1 cellular context compared by ENCODE assay signal in genomic region chr2:94960751-94961150, GRCh38.
TF ChIP-seq lines count a peak whose summit lies in the region.

No MANE protein-coding gene starts in this region.

TF ChIP-seq in GM23338, 12 proteins besides CTCF, POLR2A, EP300 and RAD21 (continued from another document):
- TF ChIP-seq, protein P1, sequence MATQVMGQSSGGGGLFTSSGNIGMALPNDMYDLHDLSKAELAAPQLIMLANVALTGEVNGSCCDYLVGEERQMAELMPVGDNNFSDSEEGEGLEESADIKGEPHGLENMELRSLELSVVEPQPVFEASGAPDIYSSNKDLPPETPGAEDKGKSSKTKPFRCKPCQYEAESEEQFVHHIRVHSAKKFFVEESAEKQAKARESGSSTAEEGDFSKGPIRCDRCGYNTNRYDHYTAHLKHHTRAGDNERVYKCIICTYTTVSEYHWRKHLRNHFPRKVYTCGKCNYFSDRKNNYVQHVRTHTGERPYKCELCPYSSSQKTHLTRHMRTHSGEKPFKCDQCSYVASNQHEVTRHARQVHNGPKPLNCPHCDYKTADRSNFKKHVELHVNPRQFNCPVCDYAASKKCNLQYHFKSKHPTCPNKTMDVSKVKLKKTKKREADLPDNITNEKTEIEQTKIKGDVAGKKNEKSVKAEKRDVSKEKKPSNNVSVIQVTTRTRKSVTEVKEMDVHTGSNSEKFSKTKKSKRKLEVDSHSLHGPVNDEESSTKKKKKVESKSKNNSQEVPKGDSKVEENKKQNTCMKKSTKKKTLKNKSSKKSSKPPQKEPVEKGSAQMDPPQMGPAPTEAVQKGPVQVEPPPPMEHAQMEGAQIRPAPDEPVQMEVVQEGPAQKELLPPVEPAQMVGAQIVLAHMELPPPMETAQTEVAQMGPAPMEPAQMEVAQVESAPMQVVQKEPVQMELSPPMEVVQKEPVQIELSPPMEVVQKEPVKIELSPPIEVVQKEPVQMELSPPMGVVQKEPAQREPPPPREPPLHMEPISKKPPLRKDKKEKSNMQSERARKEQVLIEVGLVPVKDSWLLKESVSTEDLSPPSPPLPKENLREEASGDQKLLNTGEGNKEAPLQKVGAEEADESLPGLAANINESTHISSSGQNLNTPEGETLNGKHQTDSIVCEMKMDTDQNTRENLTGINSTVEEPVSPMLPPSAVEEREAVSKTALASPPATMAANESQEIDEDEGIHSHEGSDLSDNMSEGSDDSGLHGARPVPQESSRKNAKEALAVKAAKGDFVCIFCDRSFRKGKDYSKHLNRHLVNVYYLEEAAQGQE (IDR thresholded peaks at IDR 0.05; ENCODE audit: unreplicated experiment), result no peak
- TF ChIP-seq ZNF331 (CRISPR knock-in tag; IDR thresholded peaks at IDR 0.05; ENCODE audit: low read depth) (no peak), ZNF462 (CRISPR knock-in tag; IDR thresholded peaks at IDR 0.05) (no peak), CREB1 (CRISPR knock-in tag; IDR thresholded peaks at IDR 0.05; ENCODE audit: low read depth) (no peak)
TF ChIP-seq in GM23338: peak in this region for 0.
